Comparison of ENCODE assay signal across 1 cellular context in the genomic region with DNA sequence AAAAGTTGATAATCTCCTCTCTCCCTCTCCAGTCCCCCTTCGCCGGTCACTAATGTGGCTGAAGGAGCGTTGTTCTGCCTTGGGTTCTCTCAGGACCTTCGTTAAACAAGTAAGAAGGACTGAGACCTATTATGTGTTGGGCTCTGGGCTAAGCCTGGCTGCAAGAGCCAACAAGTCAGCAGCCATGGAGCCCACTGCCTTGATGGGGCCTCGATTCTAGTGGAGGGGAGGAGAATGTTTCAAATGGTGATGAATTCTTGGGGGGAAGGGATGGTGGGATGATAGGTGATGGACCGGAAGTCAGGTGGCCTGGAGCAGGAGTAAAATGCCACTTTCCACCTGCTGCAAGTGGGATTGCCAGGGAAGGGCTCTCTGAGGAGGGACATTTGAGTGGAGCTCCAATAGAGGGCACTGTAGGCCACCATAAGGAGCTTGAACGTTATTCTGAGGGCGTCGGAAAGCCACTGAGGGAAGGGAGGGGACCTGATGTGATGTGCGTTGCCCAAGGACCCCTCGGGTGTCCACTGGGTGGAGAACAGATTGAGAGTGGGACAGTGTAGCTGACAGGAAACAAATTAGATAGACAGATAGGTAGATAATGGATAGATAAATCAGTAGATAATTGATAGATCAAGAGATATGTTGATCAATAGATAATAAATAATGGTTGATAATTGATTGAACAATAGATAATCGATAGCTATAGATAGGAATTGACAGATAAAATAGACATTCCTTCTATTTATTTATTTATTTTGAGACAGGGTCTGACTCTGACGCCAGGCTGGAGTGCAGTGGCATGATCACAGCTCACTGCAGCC.
TF ChIP-seq lines count a peak whose summit lies in the region.

No MANE protein-coding gene starts in this region.

TF ChIP-seq in SK-N-SH treated with all-trans-retinoic acid at 6 μM for 48 hours, 23 proteins besides CTCF, POLR2A, EP300 and RAD21 (continued from another document):
- TF ChIP-seq, protein P1, sequence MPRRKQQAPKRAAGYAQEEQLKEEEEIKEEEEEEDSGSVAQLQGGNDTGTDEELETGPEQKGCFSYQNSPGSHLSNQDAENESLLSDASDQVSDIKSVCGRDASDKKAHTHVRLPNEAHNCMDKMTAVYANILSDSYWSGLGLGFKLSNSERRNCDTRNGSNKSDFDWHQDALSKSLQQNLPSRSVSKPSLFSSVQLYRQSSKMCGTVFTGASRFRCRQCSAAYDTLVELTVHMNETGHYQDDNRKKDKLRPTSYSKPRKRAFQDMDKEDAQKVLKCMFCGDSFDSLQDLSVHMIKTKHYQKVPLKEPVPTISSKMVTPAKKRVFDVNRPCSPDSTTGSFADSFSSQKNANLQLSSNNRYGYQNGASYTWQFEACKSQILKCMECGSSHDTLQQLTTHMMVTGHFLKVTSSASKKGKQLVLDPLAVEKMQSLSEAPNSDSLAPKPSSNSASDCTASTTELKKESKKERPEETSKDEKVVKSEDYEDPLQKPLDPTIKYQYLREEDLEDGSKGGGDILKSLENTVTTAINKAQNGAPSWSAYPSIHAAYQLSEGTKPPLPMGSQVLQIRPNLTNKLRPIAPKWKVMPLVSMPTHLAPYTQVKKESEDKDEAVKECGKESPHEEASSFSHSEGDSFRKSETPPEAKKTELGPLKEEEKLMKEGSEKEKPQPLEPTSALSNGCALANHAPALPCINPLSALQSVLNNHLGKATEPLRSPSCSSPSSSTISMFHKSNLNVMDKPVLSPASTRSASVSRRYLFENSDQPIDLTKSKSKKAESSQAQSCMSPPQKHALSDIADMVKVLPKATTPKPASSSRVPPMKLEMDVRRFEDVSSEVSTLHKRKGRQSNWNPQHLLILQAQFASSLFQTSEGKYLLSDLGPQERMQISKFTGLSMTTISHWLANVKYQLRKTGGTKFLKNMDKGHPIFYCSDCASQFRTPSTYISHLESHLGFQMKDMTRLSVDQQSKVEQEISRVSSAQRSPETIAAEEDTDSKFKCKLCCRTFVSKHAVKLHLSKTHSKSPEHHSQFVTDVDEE (CRISPR knock-in tag; IDR thresholded peaks at IDR 0.05), result no peak
